ENCODE assay signal across 24 cellular contexts in the genomic region with DNA sequence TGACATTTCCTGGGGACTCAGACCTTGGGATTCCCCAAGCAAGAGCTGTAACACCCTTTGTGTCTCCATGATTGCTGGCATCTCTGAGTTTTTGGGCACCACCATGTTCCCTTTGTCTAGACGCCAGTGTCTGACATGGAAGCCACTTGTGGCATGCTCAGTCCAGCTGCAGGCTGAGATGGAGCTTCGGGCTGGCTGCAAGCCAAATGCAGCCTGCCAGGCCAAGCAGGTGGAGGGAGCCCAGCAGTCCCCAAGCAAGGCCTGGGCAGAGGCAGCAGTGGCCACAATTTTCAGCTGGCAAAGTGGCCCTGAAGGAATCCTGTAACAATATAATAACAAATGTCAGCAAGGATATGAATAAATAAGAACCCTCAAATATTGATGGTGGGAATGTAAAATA.
"Had no signal": no experiment of that assay in that cellular context is flagged by ENCODE, and none has a peak within 500 bp of the region (broad histone marks: within the 10 kb centered on the region; RNA-seq: fewer than 3 reads in every experiment).

No MANE protein-coding gene starts in this region.

- ATAC-seq: activated naive CD4-positive, alpha-beta T cell treated with anti-CD3 and anti-CD28 coated beads, Interleukin-2, amount 50 U/mL, for 72 hours; activated T-cell treated with anti-CD3 and anti-CD28 coated beads, Interleukin-2, amount 50 U/mL, for 72 hours; left lung; pancreas; upper lobe of right lung had no signal

- DNase-seq: activated CD4-positive, alpha-beta T cell treated with anti-CD3 and anti-CD28 coated beads for 4 hours; activated CD4-positive, alpha-beta T cell treated with anti-CD3 and anti-CD28 coated beads, Interleukin-2, amount 50 U/mL, for 4 hours; activated naive CD4-positive, alpha-beta T cell; activated T-cell treated with anti-CD3 and anti-CD28 coated beads for 4 hours; activated T-cell treated with anti-CD3 and anti-CD28 coated beads, Interleukin-2, amount 50 U/mL, for 72 hours; colonic mucosa; effector CD8-positive, alpha-beta T cell; naive B cell; nephron progenitor cell; retina; sigmoid colon; small intestine; stimulated activated CD4-positive, alpha-beta T cell treated with anti-CD3 and anti-CD28 coated beads, Interleukin-4, amount 100 ng/mL, for 24 hours; stimulated activated naive B cell treated with anti-CD40 and anti-IgM and Interleukin-4, amounts not matched to agents 10 μg/mL and 1 μg/mL and 100 μg/mL, for 72 hours; stomach; T-helper 9 cell; thyroid gland; upper lobe of right lung had no signal

- H3K36me3 ChIP-seq: colonic mucosa, left lung, pancreas, prostate gland, sigmoid colon, stomach, thyroid gland, upper lobe of right lung had no signal

- H3K9me3 ChIP-seq: colonic mucosa, pancreas, prostate gland, thyroid gland, upper lobe of right lung had no signal

- H3K27me3 ChIP-seq: colonic mucosa, left lung, pancreas, sigmoid colon, stomach, thyroid gland, upper lobe of right lung had no signal

- H3K4me3 ChIP-seq: colonic mucosa, left lung, pancreas, prostate gland, sigmoid colon, stomach, thyroid gland, upper lobe of right lung had no signal

- H3K27ac ChIP-seq: colonic mucosa, epithelial cell of prostate, left lung, pancreas, prostate gland, sigmoid colon, stomach, thyroid gland, upper lobe of right lung, VCaP had no signal

- H3K4me1 ChIP-seq: colonic mucosa, left lung, pancreas, prostate gland, stomach, thyroid gland, upper lobe of right lung had no signal
